14 cellular contexts compared by ENCODE assay signal in the genomic region with DNA sequence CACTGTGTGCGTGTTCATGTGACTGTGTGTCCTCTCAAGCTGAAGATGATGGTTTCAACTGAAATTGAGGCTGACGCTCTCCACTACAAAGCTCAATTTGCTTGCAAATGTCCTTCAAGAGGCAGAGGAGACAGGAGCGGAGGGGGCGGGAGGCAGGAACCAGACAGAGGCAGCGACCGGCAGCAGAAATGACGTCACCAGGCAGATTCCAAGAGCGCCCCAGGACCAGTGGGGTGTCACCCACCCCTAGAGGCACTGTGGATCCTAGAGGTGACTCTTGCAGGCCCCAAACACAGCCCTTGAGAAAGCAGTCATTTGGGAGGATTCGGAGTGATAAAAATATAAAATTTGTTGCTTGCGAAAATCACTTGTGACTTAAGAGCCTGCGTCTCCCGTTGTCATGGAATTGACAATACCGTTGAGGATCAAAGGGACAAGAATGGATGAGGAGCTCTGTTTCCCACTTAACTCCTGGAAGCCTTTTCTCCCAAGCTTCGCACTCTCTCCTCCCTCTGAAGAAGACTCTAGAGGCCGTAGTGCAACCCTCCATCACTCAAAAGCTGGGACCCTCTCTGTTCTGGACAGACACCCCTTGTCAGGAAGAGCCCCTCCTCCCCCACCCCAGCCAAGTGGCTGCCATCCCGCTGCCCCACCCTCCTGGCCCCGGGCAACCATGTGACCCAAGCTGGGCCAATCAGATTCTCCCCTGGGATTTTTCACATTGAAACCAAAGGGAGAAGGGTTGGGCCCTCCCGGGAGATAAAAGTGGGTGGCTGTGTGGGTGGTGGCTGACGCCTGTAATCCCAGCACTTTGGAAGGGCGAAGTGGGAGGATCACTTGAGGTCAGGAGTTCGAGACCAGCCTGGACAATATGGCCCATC. TPM values are rescaled to one million over a fixed set of nuclear protein-coding genes. Genes with fewer than 3 reads are reported as not detected.
DNase-seq lines count a peak whose midpoint lies in the region; ATAC-seq and TF ChIP-seq lines count a peak whose summit lies in the region.
"Had no signal": no experiment of that assay in that cellular context is flagged by ENCODE, and none has a peak within 500 bp of the region (broad histone marks: within the 10 kb centered on the region; RNA-seq: fewer than 3 reads in every experiment).

No MANE protein-coding gene starts in this region.

- CTCF ChIA-PET in HCT116 (lab: Charles Lee) = no interaction called here

- no peak for TF ChIP-seq RAD21 in HCT116 (IDR thresholded peaks at IDR 0.05; ENCODE audit: low read depth)

- H3K9me3 ChIP-seq in BE2C (no peaks in the 10 kb centered on the region), HCT116 (ENCODE audit: control insufficient read depth in 1 of 2, insufficient read depth in 1 of 2, low read depth in 1 of 2, low read length in 2 of 2) (no peaks in the 10 kb centered on the region), mucosa of descending colon (no peaks in the 10 kb centered on the region), left lung (no peaks in the 10 kb centered on the region)
- H3K9me3 ChIP-seq: heart right ventricle, spleen had no signal

- no peaks in the 10 kb centered on the region for H3K79me2 ChIP-seq in HCT116 (ENCODE audit: insufficient read depth, low read length)

- no peak overlapping the region for H3K4me3 ChIP-seq in BE2C (ENCODE audit: low read depth, low read length)
- H3K4me3 ChIP-seq in HCT116 (replicated peaks in 1 of 2; ENCODE audit: low read depth in 1 of 2, low read length in 2 of 2) = no peak overlapping the region
- no peak overlapping the region for H3K4me3 ChIP-seq in mucosa of descending colon
- no peak overlapping the region for H3K4me3 ChIP-seq in left lung
- H3K4me3 ChIP-seq: heart right ventricle, spleen had no signal

- POLR2A ChIA-PET in HCT116 (lab: Charles Lee) = no interaction called here

- H3K27me3 ChIP-seq in BE2C (no peaks in the 10 kb centered on the region), HCT116 (ENCODE audit: insufficient read depth, low read length) (no peaks in the 10 kb centered on the region), left lung (peaks cover 0 to 5% of the 10 kb centered on the region in 2 donors)
- H3K27me3 ChIP-seq: spleen had no signal

- no peaks in the 10 kb centered on the region for H3K9me2 ChIP-seq in HCT116 (ENCODE audit: insufficient read depth)

- TF ChIP-seq POLR2A in HCT116 (IDR thresholded peaks at IDR 0.05; ENCODE audit: borderline replicate concordance, extremely low read depth, insufficient read depth, insufficient read length) = no peak

- intact Hi-C loops in HCT116 (cut with micrococcal nuclease) = no loop called here
- intact Hi-C loops in mucosa of descending colon (cut with DNase I, micrococcal nuclease) = no loop called here
- intact Hi-C loops in left lung (cut with DNase I) = no loop called here

- H3K27ac ChIP-seq in HCT116 (ENCODE audit: low read depth, low read length) (no peak overlapping the region), left lung (no peak overlapping the region)
- H3K27ac ChIP-seq: heart right ventricle, spleen had no signal

- RAD21 ChIA-PET in HCT116 (lab: Charles Lee; ENCODE audit: low non-redundant PET in 1 of 2, low total read pairs in 2 of 2, uncharacterized antibody in 2 of 2, unreplicated experiment in 2 of 2) = no interaction called here

- H4K20me1 ChIP-seq in HCT116 (ENCODE audit: insufficient read depth) = no peaks in the 10 kb centered on the region

- peak; percentile 44; the same call in 1 of the 2 replicates for ATAC-seq in HCT116
- ATAC-seq in mucosa of descending colon = no peak
- no peak for ATAC-seq in HG03565 (IDR thresholded peaks at IDR 0.05; ENCODE audit: unreplicated experiment)
- ATAC-seq in left lung = no peak
- ATAC-seq: Right ventricle myocardium inferior had no signal

- H2AFZ ChIP-seq in HCT116 (ENCODE audit: low read depth, low read length, poor library complexity, severe bottlenecking) = no peak overlapping the region

- no peak overlapping the region for H3K9ac ChIP-seq in HCT116 (ENCODE audit: low read length)

- DNase-seq in BE2C (peak; percentile 44), HCT116 (ENCODE audit: low read depth, low spot score) (no peak), SK-N-DZ (ENCODE audit: low spot score) (peak; percentile 61), left kidney (ENCODE audit: low read depth, low spot score) (peak; percentile 55), mucosa of descending colon (no peak), left lung (no peak)
- no peak for DNase-seq in stimulated activated CD4-positive, alpha-beta T cell treated with anti-CD3 and anti-CD28 coated beads, Interleukin-4, amount 100 ng/mL, for 1 hour
- DNase-seq: activated CD4-positive, alpha-beta T cell treated with anti-CD3 and anti-CD28 coated beads, Interleukin-2, amount 50 U/mL, for 1 hour; activated T-cell treated with anti-CD3 and anti-CD28 coated beads, Interleukin-2, amount 50 U/mL, for 1 hour; heart right ventricle; NCI-H187 treated with DMSO at 0.1 percent for 48 hours; spleen had no signal

- no peaks in the 10 kb centered on the region; the same call in 1 of the 2 replicates for H3K4me1 ChIP-seq in BE2C
- H3K4me1 ChIP-seq in HCT116 (ENCODE audit: control insufficient read depth in 1 of 2, insufficient read depth in 2 of 2, low read length in 2 of 2) = peaks cover 0 to 2% of the 10 kb centered on the region in 2 experiments; a peak in 1 of 4 replicates
- no peaks in the 10 kb centered on the region for H3K4me1 ChIP-seq in mucosa of descending colon (ENCODE audit: low read depth)
- no peaks in the 10 kb centered on the region for H3K4me1 ChIP-seq in left lung
- H3K4me1 ChIP-seq: heart right ventricle, spleen had no signal

- no peak overlapping the region for H3K4me2 ChIP-seq in HCT116 (ENCODE audit: low read length)

- H3K36me3 ChIP-seq in BE2C (no peaks in the 10 kb centered on the region), HCT116 (ENCODE audit: control insufficient read depth in 1 of 2, insufficient read depth in 2 of 2, low read length in 2 of 2) (no peaks in the 10 kb centered on the region), mucosa of descending colon (ENCODE audit: low read depth) (no peaks in the 10 kb centered on the region), left lung (no peaks in the 10 kb centered on the region)
- H3K36me3 ChIP-seq: heart right ventricle, spleen had no signal

- no TSS peak for BruUV-seq in HCT116 (replicated peaks; lab: Mats Ljungman, UMichigan)

- no peak for TF ChIP-seq CTCF in BE2C (IDR thresholded peaks at IDR 0.05; ENCODE audit: low read depth, low read length)
- TF ChIP-seq CTCF in HCT116 (IDR thresholded peaks at IDR 0.05 in 2 of 3, conservative IDR thresholded peaks at IDR 0.05 in 1 of 3; ENCODE audit: borderline replicate concordance in 1 of 3, insufficient read depth in 1 of 3, low read depth in 2 of 3, low read length in 2 of 3) = no peak
- TF ChIP-seq CTCF in mucosa of descending colon (IDR thresholded peaks at IDR 0.05) = no peak
- no peak for TF ChIP-seq CTCF in left lung (IDR thresholded peaks at IDR 0.05)

TF ChIP-seq in HCT116, 20 proteins besides CTCF, POLR2A, EP300 and RAD21 (continues in another document):
- TF ChIP-seq, protein P1, sequence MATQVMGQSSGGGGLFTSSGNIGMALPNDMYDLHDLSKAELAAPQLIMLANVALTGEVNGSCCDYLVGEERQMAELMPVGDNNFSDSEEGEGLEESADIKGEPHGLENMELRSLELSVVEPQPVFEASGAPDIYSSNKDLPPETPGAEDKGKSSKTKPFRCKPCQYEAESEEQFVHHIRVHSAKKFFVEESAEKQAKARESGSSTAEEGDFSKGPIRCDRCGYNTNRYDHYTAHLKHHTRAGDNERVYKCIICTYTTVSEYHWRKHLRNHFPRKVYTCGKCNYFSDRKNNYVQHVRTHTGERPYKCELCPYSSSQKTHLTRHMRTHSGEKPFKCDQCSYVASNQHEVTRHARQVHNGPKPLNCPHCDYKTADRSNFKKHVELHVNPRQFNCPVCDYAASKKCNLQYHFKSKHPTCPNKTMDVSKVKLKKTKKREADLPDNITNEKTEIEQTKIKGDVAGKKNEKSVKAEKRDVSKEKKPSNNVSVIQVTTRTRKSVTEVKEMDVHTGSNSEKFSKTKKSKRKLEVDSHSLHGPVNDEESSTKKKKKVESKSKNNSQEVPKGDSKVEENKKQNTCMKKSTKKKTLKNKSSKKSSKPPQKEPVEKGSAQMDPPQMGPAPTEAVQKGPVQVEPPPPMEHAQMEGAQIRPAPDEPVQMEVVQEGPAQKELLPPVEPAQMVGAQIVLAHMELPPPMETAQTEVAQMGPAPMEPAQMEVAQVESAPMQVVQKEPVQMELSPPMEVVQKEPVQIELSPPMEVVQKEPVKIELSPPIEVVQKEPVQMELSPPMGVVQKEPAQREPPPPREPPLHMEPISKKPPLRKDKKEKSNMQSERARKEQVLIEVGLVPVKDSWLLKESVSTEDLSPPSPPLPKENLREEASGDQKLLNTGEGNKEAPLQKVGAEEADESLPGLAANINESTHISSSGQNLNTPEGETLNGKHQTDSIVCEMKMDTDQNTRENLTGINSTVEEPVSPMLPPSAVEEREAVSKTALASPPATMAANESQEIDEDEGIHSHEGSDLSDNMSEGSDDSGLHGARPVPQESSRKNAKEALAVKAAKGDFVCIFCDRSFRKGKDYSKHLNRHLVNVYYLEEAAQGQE (IDR thresholded peaks at IDR 0.05; ENCODE audit: low read depth) = no peak
- TF ChIP-seq ZNF274 (IDR thresholded peaks at IDR 0.05; ENCODE audit: low read depth, low read length) = no peak
- TF ChIP-seq, protein P2, sequence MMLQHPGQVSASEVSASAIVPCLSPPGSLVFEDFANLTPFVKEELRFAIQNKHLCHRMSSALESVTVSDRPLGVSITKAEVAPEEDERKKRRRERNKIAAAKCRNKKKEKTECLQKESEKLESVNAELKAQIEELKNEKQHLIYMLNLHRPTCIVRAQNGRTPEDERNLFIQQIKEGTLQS (IDR thresholded peaks at IDR 0.05) = no peak
- no peak for TF ChIP-seq CEBPB (IDR thresholded peaks at IDR 0.05; ENCODE audit: low read depth)
- no peak for TF ChIP-seq ZFX (IDR thresholded peaks at IDR 0.05)
- TF ChIP-seq YY1 (IDR thresholded peaks at IDR 0.05; ENCODE audit: extremely low read depth, insufficient replicate concordance, low read depth, low read length) = no peak
- no peak for TF ChIP-seq SIN3A (IDR thresholded peaks at IDR 0.05; ENCODE audit: low read depth)
- TF ChIP-seq TCF7L2 (IDR thresholded peaks at IDR 0.05; ENCODE audit: borderline replicate concordance, extremely low read depth, insufficient read depth, insufficient read length) = no peak
- TF ChIP-seq SRF (IDR thresholded peaks at IDR 0.05; ENCODE audit: low read depth) = no peak
- no peak for TF ChIP-seq EGR1 (IDR thresholded peaks at IDR 0.05; ENCODE audit: low read depth)
- TF ChIP-seq, protein P3, sequence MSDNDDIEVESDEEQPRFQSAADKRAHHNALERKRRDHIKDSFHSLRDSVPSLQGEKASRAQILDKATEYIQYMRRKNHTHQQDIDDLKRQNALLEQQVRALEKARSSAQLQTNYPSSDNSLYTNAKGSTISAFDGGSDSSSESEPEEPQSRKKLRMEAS (IDR thresholded peaks at IDR 0.05) = no peak

RNA-seq across cellular contexts. Expression of a gene that starts 16.4 kb away (rescaled TPM):
- polyA plus RNA-seq in BE2C (2012; ENCODE audit: insufficient read depth, insufficient read length, low read depth) = 8.6 TPM
- total RNA-seq in HCT116 (2021; ENCODE audit: unreplicated experiment) (24.5 TPM), mucosa of descending colon (1 to 10 TPM; 5.4 to 7.4 (median 5.5) TPM), left lung (1 to 10 TPM; 1.2 to 7.3 TPM)
- polyA plus RNA-seq in HCT116 (2012) = 21.2 and 27.5 TPM in 2 replicates
- 58.0 and 61.8 TPM in 2 replicates for polyA plus RNA-seq in SK-N-DZ (2014; cell fraction: cytosol; rRNA removed)
- polyA plus RNA-seq in SK-N-DZ (2014; cell fraction: nucleus; rRNA removed) = 73.5 and 79.6 TPM in 2 replicates

Comparison
In these comparisons a context has a peak if more than half of its experiments do, and no peak if none do; other contexts are left out.
1. DNase-seq: peak in BE2C (single experiment), SK-N-DZ (single experiment) and left kidney (single experiment); none in HCT116 (single experiment), stimulated activated CD4-positive, alpha-beta T cell treated with anti-CD3 and anti-CD28 coated beads, Interleukin-4, amount 100 ng/mL, for 1 hour (single experiment), mucosa of descending colon (0 of 3) and left lung (0 of 2).